ENCODE assay signal across 17 cellular contexts in genomic region chr7:78714302-78714857, GRCh38.
DNase-seq lines count a peak whose midpoint lies in the region; ATAC-seq and TF ChIP-seq lines count a peak whose summit lies in the region.
"Had no signal": no experiment of that assay in that cellular context is flagged by ENCODE, and none has a peak within 500 bp of the region (broad histone marks: within the 10 kb centered on the region; RNA-seq: fewer than 3 reads in every experiment).

No MANE protein-coding gene starts in this region.

- H3K9me3 ChIP-seq in endocrine pancreas (ENCODE audit: control insufficient read depth, low read length) (no peaks in the 10 kb centered on the region), neural progenitor cell (ENCODE audit: low read depth) (no peaks in the 10 kb centered on the region)
- H3K9me3 ChIP-seq: SJCRH30 had no signal

- peaks cover 43% of the 10 kb centered on the region for H3K4me1 ChIP-seq in GM23338 (ENCODE audit: insufficient read depth)
- peaks cover 29% of the 10 kb centered on the region for H3K4me1 ChIP-seq in endocrine pancreas (ENCODE audit: control insufficient read depth, insufficient read depth, low read length)
- peaks cover 6% of the 10 kb centered on the region for H3K4me1 ChIP-seq in neural progenitor cell
- H3K4me1 ChIP-seq: SJCRH30 had no signal

- H4K20me1 ChIP-seq in GM23338 (replicated peaks; ENCODE audit: insufficient read depth): no peaks in the 10 kb centered on the region
- H4K20me1 ChIP-seq in neural progenitor cell (ENCODE audit: low read depth): no peaks in the 10 kb centered on the region

- H3K4me3 ChIP-seq in GM23338 (no peak overlapping the region), endocrine pancreas (ENCODE audit: control insufficient read depth, insufficient read depth, low read length) (peak overlapping the region; percentile 66), neural progenitor cell (no peak overlapping the region)
- H3K4me3 ChIP-seq: K562, SJCRH30 had no signal

- H3K27me3 Mint-ChIP-seq in GM23338 (ENCODE audit: insufficient read depth, low read depth, poor library complexity) (no peaks in the 10 kb centered on the region), neural progenitor cell (ENCODE audit: insufficient read depth, low read depth) (no peaks in the 10 kb centered on the region)

- H3K27ac ChIP-seq in GM23338 (ENCODE audit: low read depth) (no peak overlapping the region), neural progenitor cell (no peak overlapping the region)
- H3K27ac ChIP-seq: C4-2B, SJCRH30 had no signal

- no peaks in the 10 kb centered on the region for H3K9me2 ChIP-seq in GM23338 (ENCODE audit: insufficient read depth)

- H3K9ac ChIP-seq in endocrine pancreas (ENCODE audit: control insufficient read depth, insufficient read depth, low read length) (no peak overlapping the region), neural progenitor cell (no peak overlapping the region)

- H2AFZ ChIP-seq in GM23338 (no peak overlapping the region), neural progenitor cell (replicated peaks) (no peak overlapping the region)

- H3K36me3 ChIP-seq in GM23338 (ENCODE audit: insufficient read depth) (no peaks in the 10 kb centered on the region), endocrine pancreas (ENCODE audit: control insufficient read depth, insufficient read depth, low read length) (no peaks in the 10 kb centered on the region), neural progenitor cell (no peaks in the 10 kb centered on the region)
- H3K36me3 ChIP-seq: SJCRH30 had no signal

- ATAC-seq in GM23338: no peak
- ATAC-seq in HG02798 (IDR thresholded peaks at IDR 0.05; ENCODE audit: poor library complexity, unreplicated experiment): no peak
- ATAC-seq: K562, Panc1 had no signal

- H3K4me2 ChIP-seq in GM23338 (no peak overlapping the region), neural progenitor cell (no peak overlapping the region)

- intact Hi-C loops in cardiac septum (cut with DNase I): no loop called here

- H3K36me3 Mint-ChIP-seq in GM23338 (ENCODE audit: low read depth) (no peaks in the 10 kb centered on the region), neural progenitor cell (no peaks in the 10 kb centered on the region)

- no peak for DNase-seq in GM23338 (ENCODE audit: low spot score)
- peak; percentile 44 for DNase-seq in NCI-H2227 treated with DMSO at 0.1 percent for 48 hours (lab: John Stamatoyannopoulos, UW)
- DNase-seq in neural progenitor cell (ENCODE audit: low spot score): no peak
- DNase-seq in cardiac septum (ENCODE audit: low spot score): no peak
- no peak for DNase-seq in CD1c-positive myeloid dendritic cell (ENCODE audit: extremely low spot score)
- no peak for DNase-seq in inferior parietal cortex (ENCODE audit: extremely low spot score)
- DNase-seq: NCI-H1092 treated with DMSO at 0.1 percent for 48 hours, NCI-H1694 treated with DMSO at 0.1 percent for 48 hours, NCI-H2107, NCI-H526, SJCRH30, SW 1271 had no signal

- peak overlapping the region; percentile 18; the same call in 1 of the 2 replicates for H3K27ac Mint-ChIP-seq in GM23338
- peak overlapping the region; percentile 75 for H3K27ac Mint-ChIP-seq in neural progenitor cell

- H3K27me3 ChIP-seq in GM23338 (ENCODE audit: insufficient read depth) (no peaks in the 10 kb centered on the region), endocrine pancreas (ENCODE audit: control insufficient read depth, insufficient read depth, low read length) (no peaks in the 10 kb centered on the region), neural progenitor cell (no peaks in the 10 kb centered on the region)
- H3K27me3 ChIP-seq: SJCRH30 had no signal

- TF ChIP-seq CTCF in GM23338 (conservative IDR thresholded peaks at IDR 0.05; ENCODE audit: low read depth in 2 of 2): no peak
- no peak for TF ChIP-seq CTCF in neural progenitor cell (IDR thresholded peaks at IDR 0.05)

- H3F3A ChIP-seq in GM23338 (replicated peaks; ENCODE audit: low read depth): no peaks in the 10 kb centered on the region
- H3F3A ChIP-seq in neural progenitor cell (ENCODE audit: low read depth): no peaks in the 10 kb centered on the region

- H3K4me1 Mint-ChIP-seq in GM23338 (peaks cover 48% of the 10 kb centered on the region), neural progenitor cell (peaks cover 50% of the 10 kb centered on the region)

- H3K4me3 Mint-ChIP-seq in GM23338: no peak overlapping the region
- H3K4me3 Mint-ChIP-seq in neural progenitor cell: no peak overlapping the region

- no peaks in the 10 kb centered on the region for H3K9me3 Mint-ChIP-seq in GM23338
- no peaks in the 10 kb centered on the region for H3K9me3 Mint-ChIP-seq in neural progenitor cell

- H3K79me2 ChIP-seq in GM23338 (replicated peaks; ENCODE audit: insufficient read depth) (peaks cover 17% of the 10 kb centered on the region; the same call in 1 of the 2 replicates), neural progenitor cell (ENCODE audit: low read depth) (no peaks in the 10 kb centered on the region)

TF ChIP-seq in GM23338, 12 proteins besides CTCF, POLR2A, EP300 and RAD21 (continues in another document):
- TF ChIP-seq NANOG (IDR thresholded peaks at IDR 0.05; ENCODE audit: borderline replicate concordance) (no peak), CREB1 (CRISPR knock-in tag; IDR thresholded peaks at IDR 0.05; ENCODE audit: low read depth) (no peak), POLR2AphosphoS5 (IDR thresholded peaks at IDR 0.05; ENCODE audit: low read depth) (no peak), ETS1 (IDR thresholded peaks at IDR 0.05) (no peak), EZH2phosphoT487 (IDR thresholded peaks at IDR 0.05; ENCODE audit: unreplicated experiment) (no peak)
- TF ChIP-seq, protein P1, sequence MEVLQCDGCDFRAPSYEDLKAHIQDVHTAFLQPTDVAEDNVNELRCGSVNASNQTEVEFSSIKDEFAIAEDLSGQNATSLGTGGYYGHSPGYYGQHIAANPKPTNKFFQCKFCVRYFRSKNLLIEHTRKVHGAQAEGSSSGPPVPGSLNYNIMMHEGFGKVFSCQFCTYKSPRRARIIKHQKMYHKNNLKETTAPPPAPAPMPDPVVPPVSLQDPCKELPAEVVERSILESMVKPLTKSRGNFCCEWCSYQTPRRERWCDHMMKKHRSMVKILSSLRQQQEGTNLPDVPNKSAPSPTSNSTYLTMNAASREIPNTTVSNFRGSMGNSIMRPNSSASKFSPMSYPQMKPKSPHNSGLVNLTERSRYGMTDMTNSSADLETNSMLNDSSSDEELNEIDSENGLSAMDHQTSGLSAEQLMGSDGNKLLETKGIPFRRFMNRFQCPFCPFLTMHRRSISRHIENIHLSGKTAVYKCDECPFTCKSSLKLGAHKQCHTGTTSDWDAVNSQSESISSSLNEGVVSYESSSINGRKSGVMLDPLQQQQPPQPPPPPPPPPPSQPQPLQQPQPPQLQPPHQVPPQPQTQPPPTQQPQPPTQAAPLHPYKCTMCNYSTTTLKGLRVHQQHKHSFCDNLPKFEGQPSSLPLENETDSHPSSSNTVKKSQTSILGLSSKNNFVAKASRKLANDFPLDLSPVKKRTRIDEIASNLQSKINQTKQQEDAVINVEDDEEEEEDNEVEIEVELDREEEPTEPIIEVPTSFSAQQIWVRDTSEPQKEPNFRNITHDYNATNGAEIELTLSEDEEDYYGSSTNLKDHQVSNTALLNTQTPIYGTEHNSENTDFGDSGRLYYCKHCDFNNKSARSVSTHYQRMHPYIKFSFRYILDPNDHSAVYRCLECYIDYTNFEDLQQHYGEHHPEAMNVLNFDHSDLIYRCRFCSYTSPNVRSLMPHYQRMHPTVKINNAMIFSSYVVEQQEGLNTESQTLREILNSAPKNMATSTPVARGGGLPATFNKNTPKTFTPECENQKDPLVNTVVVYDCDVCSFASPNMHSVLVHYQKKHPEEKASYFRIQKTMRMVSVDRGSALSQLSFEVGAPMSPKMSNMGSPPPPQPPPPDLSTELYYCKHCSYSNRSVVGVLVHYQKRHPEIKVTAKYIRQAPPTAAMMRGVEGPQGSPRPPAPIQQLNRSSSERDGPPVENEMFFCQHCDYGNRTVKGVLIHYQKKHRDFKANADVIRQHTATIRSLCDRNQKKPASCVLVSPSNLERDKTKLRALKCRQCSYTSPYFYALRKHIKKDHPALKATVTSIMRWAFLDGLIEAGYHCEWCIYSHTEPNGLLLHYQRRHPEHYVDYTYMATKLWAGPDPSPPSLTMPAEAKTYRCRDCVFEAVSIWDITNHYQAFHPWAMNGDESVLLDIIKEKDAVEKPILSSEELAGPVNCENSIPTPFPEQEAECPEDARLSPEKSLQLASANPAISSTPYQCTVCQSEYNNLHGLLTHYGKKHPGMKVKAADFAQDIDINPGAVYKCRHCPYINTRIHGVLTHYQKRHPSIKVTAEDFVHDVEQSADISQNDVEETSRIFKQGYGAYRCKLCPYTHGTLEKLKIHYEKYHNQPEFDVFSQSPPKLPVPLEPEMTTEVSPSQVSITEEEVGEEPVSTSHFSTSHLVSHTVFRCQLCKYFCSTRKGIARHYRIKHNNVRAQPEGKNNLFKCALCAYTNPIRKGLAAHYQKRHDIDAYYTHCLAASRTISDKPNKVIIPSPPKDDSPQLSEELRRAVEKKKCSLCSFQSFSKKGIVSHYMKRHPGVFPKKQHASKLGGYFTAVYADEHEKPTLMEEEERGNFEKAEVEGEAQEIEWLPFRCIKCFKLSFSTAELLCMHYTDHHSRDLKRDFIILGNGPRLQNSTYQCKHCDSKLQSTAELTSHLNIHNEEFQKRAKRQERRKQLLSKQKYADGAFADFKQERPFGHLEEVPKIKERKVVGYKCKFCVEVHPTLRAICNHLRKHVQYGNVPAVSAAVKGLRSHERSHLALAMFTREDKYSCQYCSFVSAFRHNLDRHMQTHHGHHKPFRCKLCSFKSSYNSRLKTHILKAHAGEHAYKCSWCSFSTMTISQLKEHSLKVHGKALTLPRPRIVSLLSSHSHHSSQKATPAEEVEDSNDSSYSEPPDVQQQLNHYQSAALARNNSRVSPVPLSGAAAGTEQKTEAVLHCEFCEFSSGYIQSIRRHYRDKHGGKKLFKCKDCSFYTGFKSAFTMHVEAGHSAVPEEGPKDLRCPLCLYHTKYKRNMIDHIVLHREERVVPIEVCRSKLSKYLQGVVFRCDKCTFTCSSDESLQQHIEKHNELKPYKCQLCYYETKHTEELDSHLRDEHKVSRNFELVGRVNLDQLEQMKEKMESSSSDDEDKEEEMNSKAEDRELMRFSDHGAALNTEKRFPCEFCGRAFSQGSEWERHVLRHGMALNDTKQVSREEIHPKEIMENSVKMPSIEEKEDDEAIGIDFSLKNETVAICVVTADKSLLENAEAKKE (CRISPR knock-in tag; IDR thresholded peaks at IDR 0.05): no peak
